20 cellular contexts compared by ENCODE assay signal in genomic region chr10:121053151-121053550, GRCh38.
"Had no signal": no experiment of that assay in that cellular context is flagged by ENCODE, and none has a peak within 500 bp of the region (broad histone marks: within the 10 kb centered on the region; RNA-seq: fewer than 3 reads in every experiment).

No MANE protein-coding gene starts in this region.

- H3K27ac ChIP-seq: coronary artery, dorsolateral prefrontal cortex, esophagus muscularis mucosa, gastrocnemius medialis, heart right ventricle, left lung, lower lobe of right lung had no signal

- DNase-seq: dermis blood vessel endothelial cell; dorsolateral prefrontal cortex; effector CD4-positive, alpha-beta T cell; effector memory CD4-positive, alpha-beta T cell; foreskin melanocyte; gastrocnemius medialis; glutamatergic neuron; head of caudate nucleus; heart right ventricle; hippocampal formation; left cardiac atrium; left lung; left ventricle myocardium superior; lower lobe of right lung; mesenchymal stem cell; mucosa of descending colon; naive B cell; naive thymus-derived CD8-positive, alpha-beta T cell had no signal

- H3K9me3 ChIP-seq: esophagus muscularis mucosa, gastrocnemius medialis, heart right ventricle, left lung, lower lobe of right lung, mucosa of descending colon had no signal

- H3K4me1 ChIP-seq: esophagus muscularis mucosa, gastrocnemius medialis, heart right ventricle, left lung, lower lobe of right lung had no signal

- H3K27me3 ChIP-seq: esophagus muscularis mucosa, gastrocnemius medialis, left lung had no signal

- H3K4me3 ChIP-seq: coronary artery, dorsolateral prefrontal cortex, esophagus muscularis mucosa, gastrocnemius medialis, heart right ventricle, left lung, lower lobe of right lung, mucosa of descending colon had no signal

- H3K36me3 ChIP-seq: esophagus muscularis mucosa, gastrocnemius medialis, heart right ventricle, left lung, lower lobe of right lung had no signal
